In genomic region chr18:44758821-44759624, GRCh38 we compare ENCODE assay signal across 8 cellular contexts.
DNase-seq lines count a peak whose midpoint lies in the region; ATAC-seq, FAIRE-seq and TF ChIP-seq lines count a peak whose summit lies in the region.
"Had no signal": no experiment of that assay in that cellular context is flagged by ENCODE, and none has a peak within 500 bp of the region (broad histone marks: within the 10 kb centered on the region; RNA-seq: fewer than 3 reads in every experiment).

No MANE protein-coding gene starts in this region.

- H3K4me1 ChIP-seq in kidney (ENCODE audit: control insufficient read depth in 1 of 2, insufficient read depth in 1 of 2, low read depth in 1 of 2, low read length in 2 of 2), result peaks cover 7 to 8% of the 10 kb centered on the region in 2 donors

- ATAC-seq in GM19438 (IDR thresholded peaks at IDR 0.05; ENCODE audit: low read depth, unreplicated experiment) (peak; percentile 96), HG03159 (IDR thresholded peaks at IDR 0.05; ENCODE audit: unreplicated experiment) (peak; percentile 94)

- peak; percentile 14 for DNase-seq in activated CD8-positive, alpha-beta memory T cell treated with anti-CD3 and anti-CD28 coated beads, Interleukin-2, amount 50 U/mL, for 24 hours (ENCODE audit: extremely low read depth)
- DNase-seq in stimulated activated CD4-positive, alpha-beta T cell treated with anti-CD3 and anti-CD28 coated beads, Interleukin-12 subunit alpha, Interleukin-12 subunit beta, amount 100 ng/mL, for 24 hours (ENCODE audit: low read depth in 2 of 2), result peak; percentile 14 to 50
- no peak for DNase-seq in occipital lobe (lab: John Stamatoyannopoulos, UW)
- DNase-seq in kidney, result no peak
- DNase-seq in 8988T, result no peak
- DNase-seq: heart right ventricle had no signal

- no peak overlapping the region for H3K4me3 ChIP-seq in kidney (ENCODE audit: low read length in 2 of 2)

- no peak for FAIRE-seq in kidney (lab: Jason Lieb, UNC)

- peak overlapping the region in 1 of 2 donors; percentile 16 for H3K27ac ChIP-seq in kidney (ENCODE audit: low read depth in 2 of 2, low read length in 2 of 2)

- TF ChIP-seq CTCF in kidney (IDR thresholded peaks at IDR 0.05; ENCODE audit: borderline replicate concordance, extremely low read depth, insufficient read depth), result no peak

- no peak overlapping the region for H3K9ac ChIP-seq in kidney (ENCODE audit: low read length in 2 of 2)

- no peaks in the 10 kb centered on the region for H3K36me3 ChIP-seq in kidney (ENCODE audit: control insufficient read depth in 1 of 2, insufficient read depth in 2 of 2, low read length in 2 of 2)
- H3K36me3 ChIP-seq: heart right ventricle had no signal

- intact Hi-C loops in kidney (cut with DNase I), result no loop called here

- no peaks in the 10 kb centered on the region for H3K9me3 ChIP-seq in kidney (ENCODE audit: control insufficient read depth in 1 of 2, low read length in 2 of 2)
- H3K9me3 ChIP-seq: heart right ventricle had no signal

Comparison
In these comparisons a context has a peak if more than half of its experiments do, and no peak if none do; other contexts are left out.
1. DNase-seq: peak in activated CD8-positive, alpha-beta memory T cell treated with anti-CD3 and anti-CD28 coated beads, Interleukin-2, amount 50 U/mL, for 24 hours (single experiment) and stimulated activated CD4-positive, alpha-beta T cell treated with anti-CD3 and anti-CD28 coated beads, Interleukin-12 subunit alpha, Interleukin-12 subunit beta, amount 100 ng/mL, for 24 hours (2 of 2); none in occipital lobe (single experiment), kidney (single experiment) and 8988T (single experiment).